8 cellular contexts compared by ENCODE assay signal in genomic region chr11:10809373-10810199, GRCh38.
DNase-seq lines count a peak whose midpoint lies in the region; ATAC-seq and TF ChIP-seq lines count a peak whose summit lies in the region.

No MANE protein-coding gene starts in this region.

- H3K4me1 ChIP-seq in mucosa of rectum (ENCODE audit: control insufficient read depth in 2 of 2, insufficient read depth in 2 of 2, low read length in 2 of 2): peaks cover 17 to 22% of the 10 kb centered on the region in 2 donors

- H3K9me3 ChIP-seq in mucosa of rectum (ENCODE audit: control insufficient read depth in 2 of 2, low read length in 2 of 2): no peaks in the 10 kb centered on the region

- TF ChIP-seq CTCF in GM06990 (IDR thresholded peaks at IDR 0.05; ENCODE audit: insufficient read depth, low read length, poor library complexity, severe bottlenecking) (no peak), epithelial cell of esophagus (IDR thresholded peaks at IDR 0.05; ENCODE audit: insufficient read depth, low read depth, low read length, missing control alignments) (no peak)

- ATAC-seq in GM21526 (IDR thresholded peaks at IDR 0.05; ENCODE audit: low FRiP score, unreplicated experiment): peak; percentile 17

- DNase-seq in GM06990 (ENCODE audit: extremely low read depth, insufficient read length) (no peak), HuH-7 (ENCODE audit: low spot score) (peak; percentile 31), epithelial cell of esophagus (ENCODE audit: low read depth) (peak; percentile 56), superior temporal gyrus (ENCODE audit: extremely low spot score) (peak; percentile 62), GDM1 (lab: John Stamatoyannopoulos, UW) (no peak)
- peak in 3 of 4 experiments; percentile 22 to 46 (median 41) for DNase-seq in activated CD4-positive, CD25-positive, alpha-beta regulatory T cell (lab: John Stamatoyannopoulos, UW)

- H3K27me3 ChIP-seq in GM06990 (replicated peaks; ENCODE audit: control insufficient read depth, insufficient read depth, low read length) (no peaks in the 10 kb centered on the region), mucosa of rectum (ENCODE audit: control insufficient read depth in 2 of 2, insufficient read depth in 2 of 2, low read length in 2 of 2) (no peaks in the 10 kb centered on the region)

- H3K4me3 ChIP-seq in GM06990 (replicated peaks; ENCODE audit: low read depth, low read length) (peak overlapping the region; percentile 85), epithelial cell of esophagus (ENCODE audit: low read length) (peak overlapping the region; percentile 97), mucosa of rectum (ENCODE audit: low read length in 2 of 2) (peak overlapping the region; percentile 83 to 97)

- peak overlapping the region; percentile 97 to 99 for H3K27ac ChIP-seq in mucosa of rectum (ENCODE audit: low read depth in 2 of 2, low read length in 2 of 2)

- H3K9ac ChIP-seq in mucosa of rectum (ENCODE audit: low read depth in 1 of 2, low read length in 2 of 2): peak overlapping the region; percentile 93 to 100

- H3K36me3 ChIP-seq in GM06990 (ENCODE audit: control insufficient read depth, insufficient read depth, low read length) (peaks cover 9% of the 10 kb centered on the region), mucosa of rectum (ENCODE audit: control insufficient read depth in 2 of 2, insufficient read depth in 2 of 2, low read length in 2 of 2) (peaks cover 21 to 24% of the 10 kb centered on the region in 2 donors)

Comparison
In these comparisons a context has a peak if more than half of its experiments do, and no peak if none do; other contexts are left out.
1. DNase-seq: peak in HuH-7 (single experiment), activated CD4-positive, CD25-positive, alpha-beta regulatory T cell (3 of 4), epithelial cell of esophagus (single experiment) and superior temporal gyrus (single experiment); none in GM06990 (single experiment) and GDM1 (single experiment).
2. Peak in every context shown above with its lines, with median percentiles within 50 percentile points of each other: H3K4me3 ChIP-seq.